Comparison of ENCODE assay signal across 8 cellular contexts in the genomic region with DNA sequence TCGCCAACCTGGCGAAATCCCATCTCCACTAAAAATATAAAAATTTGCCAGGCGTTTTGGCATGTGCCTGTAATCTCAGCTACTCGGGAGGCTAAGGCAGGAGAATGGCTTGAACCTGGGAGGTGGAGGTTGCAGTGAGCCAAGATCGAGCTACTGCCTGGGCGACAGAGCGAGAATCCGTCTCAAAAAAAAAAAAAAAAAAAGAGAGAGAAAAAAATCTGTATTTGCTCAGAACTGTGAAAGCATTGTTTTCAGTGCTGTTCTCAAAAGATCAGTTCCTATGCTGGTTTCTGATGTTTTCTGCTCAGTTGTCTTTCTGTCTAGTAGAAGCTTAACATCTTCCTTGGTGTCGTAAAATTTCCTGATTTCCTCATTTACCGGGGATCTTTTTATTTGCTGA. TPM values are rescaled to one million over a fixed set of nuclear protein-coding genes. Genes with fewer than 3 reads are reported as not detected.
DNase-seq lines count a peak whose midpoint lies in the region; ATAC-seq and TF ChIP-seq lines count a peak whose summit lies in the region.
"Had no signal": no experiment of that assay in that cellular context is flagged by ENCODE, and none has a peak within 500 bp of the region (broad histone marks: within the 10 kb centered on the region; RNA-seq: fewer than 3 reads in every experiment).

No MANE protein-coding gene starts in this region.

- H3K36me3 Mint-ChIP-seq in stimulated activated naive CD8-positive, alpha-beta T cell treated with anti-CD3 and anti-CD28 coated beads, Interleukin-15, Interleukin-2, amounts not matched to agents 100 ng/mL and 50 ng/mL, for 24 hours (ENCODE audit: low read depth), result peaks cover 64% of the 10 kb centered on the region

- DNase-seq in stimulated activated naive CD8-positive, alpha-beta T cell treated with anti-CD3 and anti-CD28 coated beads, Interleukin-15, Interleukin-2, amounts not matched to agents 100 U/mL and 50 U/mL, for 24 hours, result no peak
- no peak for DNase-seq in epithelial cell of proximal tubule (ENCODE audit: low read depth)
- no peak for DNase-seq in NCI-H146 (lab: John Stamatoyannopoulos, UW)
- no peak for DNase-seq in Ammon's horn (ENCODE audit: low spot score)

- peaks cover 71% of the 10 kb centered on the region for H3K4me1 Mint-ChIP-seq in stimulated activated naive CD8-positive, alpha-beta T cell treated with anti-CD3 and anti-CD28 coated beads, Interleukin-15, Interleukin-2, amounts not matched to agents 100 ng/mL and 50 ng/mL, for 24 hours (ENCODE audit: low read depth)

- H3K27me3 Mint-ChIP-seq in stimulated activated naive CD8-positive, alpha-beta T cell treated with anti-CD3 and anti-CD28 coated beads, Interleukin-15, Interleukin-2, amounts not matched to agents 100 ng/mL and 50 ng/mL, for 24 hours, result peaks cover 4% of the 10 kb centered on the region

- H3K27ac Mint-ChIP-seq in stimulated activated naive CD8-positive, alpha-beta T cell treated with anti-CD3 and anti-CD28 coated beads, Interleukin-15, Interleukin-2, amounts not matched to agents 100 ng/mL and 50 ng/mL, for 24 hours, result peak overlapping the region; percentile 91

- peak overlapping the region; percentile 98 for H3K4me3 Mint-ChIP-seq in stimulated activated naive CD8-positive, alpha-beta T cell treated with anti-CD3 and anti-CD28 coated beads, Interleukin-15, Interleukin-2, amounts not matched to agents 100 ng/mL and 50 ng/mL, for 24 hours

- no peaks in the 10 kb centered on the region for H3K9me3 Mint-ChIP-seq in stimulated activated naive CD8-positive, alpha-beta T cell treated with anti-CD3 and anti-CD28 coated beads, Interleukin-15, Interleukin-2, amounts not matched to agents 100 ng/mL and 50 ng/mL, for 24 hours

- peak overlapping the region; percentile 58 for H3K4me3 ChIP-seq in epithelial cell of proximal tubule (ENCODE audit: low read depth, low read length)

- ATAC-seq in stimulated activated naive CD8-positive, alpha-beta T cell treated with anti-CD3 and anti-CD28 coated beads, Interleukin-15, Interleukin-2, amounts not matched to agents 100 U/mL and 50 U/mL, for 24 hours, result no peak
- no peak for ATAC-seq in GM19351 (IDR thresholded peaks at IDR 0.05; ENCODE audit: unreplicated experiment)

- no peak for TF ChIP-seq CTCF in epithelial cell of proximal tubule (conservative IDR thresholded peaks at IDR 0.05; ENCODE audit: low read depth, low read length)

RNA-seq across cellular contexts. Expression of a gene that starts 2.5 kb away (rescaled TPM):
- 51.7 and 61.2 TPM in 2 replicates for total RNA-seq in epithelial cell of proximal tubule

RNA-seq across cellular contexts. Expression of a gene that starts 3.0 kb away (rescaled TPM):
- 167 and 208 TPM in 2 replicates for total RNA-seq in epithelial cell of proximal tubule

RNA-seq across cellular contexts. Expression of a gene that starts 9.9 kb away (rescaled TPM):
- total RNA-seq in epithelial cell of proximal tubule, result 0.52 and 1.7 TPM in 2 replicates

RNA-seq across cellular contexts. Expression of a gene that starts 17.0 kb away (rescaled TPM):
- total RNA-seq in epithelial cell of proximal tubule, result 3.5 and 4.1 TPM in 2 replicates
- total RNA-seq: HT1080, posterior vena cava had no signal

RNA-seq across cellular contexts. Expression of a gene that starts 42.8 kb away (rescaled TPM):
- total RNA-seq in epithelial cell of proximal tubule, result not detected in 2 replicates
